In the genomic region with DNA sequence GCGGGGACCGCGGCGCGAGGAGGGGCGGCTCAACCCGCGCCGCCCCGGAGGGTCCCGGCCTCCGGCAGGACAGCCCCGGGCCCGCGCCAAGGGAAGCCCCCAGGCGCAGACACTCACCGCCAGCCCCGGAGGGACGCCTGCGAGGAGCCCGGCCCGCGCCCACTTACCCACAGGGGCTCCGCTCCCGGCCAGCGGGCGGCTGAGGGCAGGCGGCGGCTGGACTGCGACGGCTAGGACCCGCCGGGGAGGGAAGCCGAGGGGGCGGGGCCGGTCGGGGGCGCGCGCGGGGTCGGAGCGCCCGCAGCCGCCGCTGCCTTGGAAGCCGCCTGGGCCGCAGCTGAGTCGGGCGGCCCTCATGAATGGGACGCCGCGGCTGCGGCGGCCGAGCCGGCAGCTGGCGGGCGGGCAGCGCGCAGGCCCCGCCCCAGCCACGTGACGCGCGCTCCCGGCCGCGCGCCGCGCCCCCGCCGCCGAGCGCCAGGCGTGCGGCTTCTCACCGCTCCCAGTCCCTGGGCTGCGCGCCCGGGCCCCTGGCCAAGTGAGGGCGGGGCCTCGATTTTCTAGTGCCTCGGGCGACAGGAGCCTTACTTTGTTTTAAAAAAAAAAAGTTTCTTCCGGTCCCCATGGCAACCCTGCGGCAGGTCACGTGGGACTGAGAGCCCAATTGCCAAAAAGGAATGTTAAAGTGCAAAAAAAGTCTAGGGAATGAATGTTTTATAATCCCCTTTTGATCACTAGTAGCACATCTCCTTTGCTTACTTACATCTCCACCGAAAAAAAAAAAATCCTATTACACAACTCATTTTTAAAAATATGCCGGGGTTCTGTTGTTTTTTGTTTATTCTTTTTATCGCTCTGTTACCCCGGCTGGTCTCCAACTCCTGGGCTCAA, we compare ENCODE assay signal across 1 cellular context.
A peak's percentile ranks its signal among the peaks of the same experiment; 100 is the strongest.
TF ChIP-seq lines count a peak whose summit lies in the region.

A gene with protein sequence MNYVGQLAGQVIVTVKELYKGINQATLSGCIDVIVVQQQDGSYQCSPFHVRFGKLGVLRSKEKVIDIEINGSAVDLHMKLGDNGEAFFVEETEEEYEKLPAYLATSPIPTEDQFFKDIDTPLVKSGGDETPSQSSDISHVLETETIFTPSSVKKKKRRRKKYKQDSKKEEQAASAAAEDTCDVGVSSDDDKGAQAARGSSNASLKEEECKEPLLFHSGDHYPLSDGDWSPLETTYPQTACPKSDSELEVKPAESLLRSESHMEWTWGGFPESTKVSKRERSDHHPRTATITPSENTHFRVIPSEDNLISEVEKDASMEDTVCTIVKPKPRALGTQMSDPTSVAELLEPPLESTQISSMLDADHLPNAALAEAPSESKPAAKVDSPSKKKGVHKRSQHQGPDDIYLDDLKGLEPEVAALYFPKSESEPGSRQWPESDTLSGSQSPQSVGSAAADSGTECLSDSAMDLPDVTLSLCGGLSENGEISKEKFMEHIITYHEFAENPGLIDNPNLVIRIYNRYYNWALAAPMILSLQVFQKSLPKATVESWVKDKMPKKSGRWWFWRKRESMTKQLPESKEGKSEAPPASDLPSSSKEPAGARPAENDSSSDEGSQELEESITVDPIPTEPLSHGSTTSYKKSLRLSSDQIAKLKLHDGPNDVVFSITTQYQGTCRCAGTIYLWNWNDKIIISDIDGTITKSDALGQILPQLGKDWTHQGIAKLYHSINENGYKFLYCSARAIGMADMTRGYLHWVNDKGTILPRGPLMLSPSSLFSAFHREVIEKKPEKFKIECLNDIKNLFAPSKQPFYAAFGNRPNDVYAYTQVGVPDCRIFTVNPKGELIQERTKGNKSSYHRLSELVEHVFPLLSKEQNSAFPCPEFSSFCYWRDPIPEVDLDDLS (minus strand): TSS at position 225 of the 891 bp plus-strand sequence. CDS start 52,304 bp downstream, outside the sequence.

TF ChIP-seq in GM12878, 131 proteins besides CTCF, POLR2A, EP300 and RAD21 (continued from another document and continues in another):
- TF ChIP-seq, protein P1, sequence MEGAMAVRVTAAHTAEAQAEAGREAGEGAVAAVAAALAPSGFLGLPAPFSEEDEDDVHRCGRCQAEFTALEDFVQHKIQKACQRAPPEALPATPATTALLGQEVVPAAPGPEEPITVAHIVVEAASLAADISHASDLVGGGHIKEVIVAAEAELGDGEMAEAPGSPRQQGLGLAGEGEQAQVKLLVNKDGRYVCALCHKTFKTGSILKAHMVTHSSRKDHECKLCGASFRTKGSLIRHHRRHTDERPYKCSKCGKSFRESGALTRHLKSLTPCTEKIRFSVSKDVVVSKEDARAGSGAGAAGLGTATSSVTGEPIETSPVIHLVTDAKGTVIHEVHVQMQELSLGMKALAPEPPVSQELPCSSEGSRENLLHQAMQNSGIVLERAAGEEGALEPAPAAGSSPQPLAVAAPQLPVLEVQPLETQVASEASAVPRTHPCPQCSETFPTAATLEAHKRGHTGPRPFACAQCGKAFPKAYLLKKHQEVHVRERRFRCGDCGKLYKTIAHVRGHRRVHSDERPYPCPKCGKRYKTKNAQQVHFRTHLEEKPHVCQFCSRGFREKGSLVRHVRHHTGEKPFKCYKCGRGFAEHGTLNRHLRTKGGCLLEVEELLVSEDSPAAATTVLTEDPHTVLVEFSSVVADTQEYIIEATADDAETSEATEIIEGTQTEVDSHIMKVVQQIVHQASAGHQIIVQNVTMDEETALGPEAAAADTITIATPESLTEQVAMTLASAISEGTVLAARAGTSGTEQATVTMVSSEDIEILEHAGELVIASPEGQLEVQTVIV (IDR thresholded peaks at IDR 0.05; ENCODE audit: borderline replicate concordance, partially characterized antibody), result no peak
- TF ChIP-seq ESRRA (IDR thresholded peaks at IDR 0.05; ENCODE audit: low read length) (no peak), YBX1 (IDR thresholded peaks at IDR 0.05) (no peak), NBN (IDR thresholded peaks at IDR 0.05) (no peak), STAT1 (conservative IDR thresholded peaks at IDR 0.05) (no peak), MTA3 (IDR thresholded peaks at IDR 0.05; ENCODE audit: borderline replicate concordance, low read length) (no peak), CBX3 (IDR thresholded peaks at IDR 0.05; ENCODE audit: borderline replicate concordance, low read depth) (no peak), SRF (IDR thresholded peaks at IDR 0.05; ENCODE audit: low read depth in 2 of 2, low read length in 2 of 2) (no peak), BHLHE40 (IDR thresholded peaks at IDR 0.05; ENCODE audit: borderline replicate concordance in 1 of 2, low read depth in 2 of 2, low read length in 1 of 2) (peak; percentile 82 to 93), CHD4 (IDR thresholded peaks at IDR 0.05) (no peak), MYB (IDR thresholded peaks at IDR 0.05; ENCODE audit: borderline replicate concordance, low read depth, low read length) (no peak), GATAD2B (conservative IDR thresholded peaks at IDR 0.05; ENCODE audit: low read depth) (peak; percentile 68), RB1 (IDR thresholded peaks at IDR 0.05; ENCODE audit: borderline replicate concordance) (no peak), NFYA (IDR thresholded peaks at IDR 0.05; ENCODE audit: borderline replicate concordance, low read depth, low read length) (no peak), TARDBP (IDR thresholded peaks at IDR 0.05; ENCODE audit: borderline replicate concordance) (no peak), IKZF1 (conservative IDR thresholded peaks at IDR 0.05) (peak; percentile 84; the same call in 1 of the 2 replicates), MEF2B (IDR thresholded peaks at IDR 0.05; ENCODE audit: partially characterized antibody, poor library complexity, severe bottlenecking) (peak; percentile 39), TCF12 (IDR thresholded peaks at IDR 0.05; ENCODE audit: low read depth, low read length) (peak; percentile 78; the same call in 1 of the 2 replicates), SIX5 (IDR thresholded peaks at IDR 0.05; ENCODE audit: low read depth, low read length, severe bottlenecking) (no peak), RELA (IDR thresholded peaks at IDR 0.05; ENCODE audit: borderline replicate concordance, partially characterized antibody) (peak; percentile 16), NR2C1 (IDR thresholded peaks at IDR 0.05) (no peak), ZNF207 (IDR thresholded peaks at IDR 0.05; ENCODE audit: borderline replicate concordance) (no peak), NR2C2 (IDR thresholded peaks at IDR 0.05; ENCODE audit: borderline replicate concordance, control insufficient read depth, insufficient read length, low read depth) (no peak), HDAC6 (IDR thresholded peaks at IDR 0.05; ENCODE audit: unreplicated experiment) (no peak), STAT3 (IDR thresholded peaks at IDR 0.05; ENCODE audit: low read depth, low read length) (no peak)
- TF ChIP-seq, protein P2, sequence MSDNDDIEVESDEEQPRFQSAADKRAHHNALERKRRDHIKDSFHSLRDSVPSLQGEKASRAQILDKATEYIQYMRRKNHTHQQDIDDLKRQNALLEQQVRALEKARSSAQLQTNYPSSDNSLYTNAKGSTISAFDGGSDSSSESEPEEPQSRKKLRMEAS (IDR thresholded peaks at IDR 0.05; ENCODE audit: low read depth, low read length), result peak; percentile 34; the same call in 1 of the 2 replicates
- TF ChIP-seq, protein P3, sequence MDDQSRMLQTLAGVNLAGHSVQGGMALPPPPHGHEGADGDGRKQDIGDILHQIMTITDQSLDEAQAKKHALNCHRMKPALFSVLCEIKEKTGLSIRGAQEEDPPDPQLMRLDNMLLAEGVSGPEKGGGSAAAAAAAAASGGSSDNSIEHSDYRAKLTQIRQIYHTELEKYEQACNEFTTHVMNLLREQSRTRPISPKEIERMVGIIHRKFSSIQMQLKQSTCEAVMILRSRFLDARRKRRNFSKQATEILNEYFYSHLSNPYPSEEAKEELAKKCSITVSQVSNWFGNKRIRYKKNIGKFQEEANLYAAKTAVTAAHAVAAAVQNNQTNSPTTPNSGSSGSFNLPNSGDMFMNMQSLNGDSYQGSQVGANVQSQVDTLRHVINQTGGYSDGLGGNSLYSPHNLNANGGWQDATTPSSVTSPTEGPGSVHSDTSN (IDR thresholded peaks at IDR 0.05; ENCODE audit: insufficient replicate concordance, low read depth, low read length), result no peak
- TF ChIP-seq, protein P4, sequence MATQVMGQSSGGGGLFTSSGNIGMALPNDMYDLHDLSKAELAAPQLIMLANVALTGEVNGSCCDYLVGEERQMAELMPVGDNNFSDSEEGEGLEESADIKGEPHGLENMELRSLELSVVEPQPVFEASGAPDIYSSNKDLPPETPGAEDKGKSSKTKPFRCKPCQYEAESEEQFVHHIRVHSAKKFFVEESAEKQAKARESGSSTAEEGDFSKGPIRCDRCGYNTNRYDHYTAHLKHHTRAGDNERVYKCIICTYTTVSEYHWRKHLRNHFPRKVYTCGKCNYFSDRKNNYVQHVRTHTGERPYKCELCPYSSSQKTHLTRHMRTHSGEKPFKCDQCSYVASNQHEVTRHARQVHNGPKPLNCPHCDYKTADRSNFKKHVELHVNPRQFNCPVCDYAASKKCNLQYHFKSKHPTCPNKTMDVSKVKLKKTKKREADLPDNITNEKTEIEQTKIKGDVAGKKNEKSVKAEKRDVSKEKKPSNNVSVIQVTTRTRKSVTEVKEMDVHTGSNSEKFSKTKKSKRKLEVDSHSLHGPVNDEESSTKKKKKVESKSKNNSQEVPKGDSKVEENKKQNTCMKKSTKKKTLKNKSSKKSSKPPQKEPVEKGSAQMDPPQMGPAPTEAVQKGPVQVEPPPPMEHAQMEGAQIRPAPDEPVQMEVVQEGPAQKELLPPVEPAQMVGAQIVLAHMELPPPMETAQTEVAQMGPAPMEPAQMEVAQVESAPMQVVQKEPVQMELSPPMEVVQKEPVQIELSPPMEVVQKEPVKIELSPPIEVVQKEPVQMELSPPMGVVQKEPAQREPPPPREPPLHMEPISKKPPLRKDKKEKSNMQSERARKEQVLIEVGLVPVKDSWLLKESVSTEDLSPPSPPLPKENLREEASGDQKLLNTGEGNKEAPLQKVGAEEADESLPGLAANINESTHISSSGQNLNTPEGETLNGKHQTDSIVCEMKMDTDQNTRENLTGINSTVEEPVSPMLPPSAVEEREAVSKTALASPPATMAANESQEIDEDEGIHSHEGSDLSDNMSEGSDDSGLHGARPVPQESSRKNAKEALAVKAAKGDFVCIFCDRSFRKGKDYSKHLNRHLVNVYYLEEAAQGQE (IDR thresholded peaks at IDR 0.05; ENCODE audit: low read depth, low read length), result no peak
- TF ChIP-seq, protein P5, sequence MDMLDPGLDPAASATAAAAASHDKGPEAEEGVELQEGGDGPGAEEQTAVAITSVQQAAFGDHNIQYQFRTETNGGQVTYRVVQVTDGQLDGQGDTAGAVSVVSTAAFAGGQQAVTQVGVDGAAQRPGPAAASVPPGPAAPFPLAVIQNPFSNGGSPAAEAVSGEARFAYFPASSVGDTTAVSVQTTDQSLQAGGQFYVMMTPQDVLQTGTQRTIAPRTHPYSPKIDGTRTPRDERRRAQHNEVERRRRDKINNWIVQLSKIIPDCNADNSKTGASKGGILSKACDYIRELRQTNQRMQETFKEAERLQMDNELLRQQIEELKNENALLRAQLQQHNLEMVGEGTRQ (IDR thresholded peaks at IDR 0.05; ENCODE audit: borderline replicate concordance, low read depth, low read length), result peak; percentile 86
- TF ChIP-seq, protein P6, sequence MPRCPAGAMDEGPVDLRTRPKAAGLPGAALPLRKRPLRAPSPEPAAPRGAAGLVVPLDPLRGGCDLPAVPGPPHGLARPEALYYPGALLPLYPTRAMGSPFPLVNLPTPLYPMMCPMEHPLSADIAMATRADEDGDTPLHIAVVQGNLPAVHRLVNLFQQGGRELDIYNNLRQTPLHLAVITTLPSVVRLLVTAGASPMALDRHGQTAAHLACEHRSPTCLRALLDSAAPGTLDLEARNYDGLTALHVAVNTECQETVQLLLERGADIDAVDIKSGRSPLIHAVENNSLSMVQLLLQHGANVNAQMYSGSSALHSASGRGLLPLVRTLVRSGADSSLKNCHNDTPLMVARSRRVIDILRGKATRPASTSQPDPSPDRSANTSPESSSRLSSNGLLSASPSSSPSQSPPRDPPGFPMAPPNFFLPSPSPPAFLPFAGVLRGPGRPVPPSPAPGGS (IDR thresholded peaks at IDR 0.05; ENCODE audit: borderline replicate concordance, insufficient read depth, low read depth, low read length, poor library complexity, severe bottlenecking), result peak; percentile 21
- TF ChIP-seq, protein P7, sequence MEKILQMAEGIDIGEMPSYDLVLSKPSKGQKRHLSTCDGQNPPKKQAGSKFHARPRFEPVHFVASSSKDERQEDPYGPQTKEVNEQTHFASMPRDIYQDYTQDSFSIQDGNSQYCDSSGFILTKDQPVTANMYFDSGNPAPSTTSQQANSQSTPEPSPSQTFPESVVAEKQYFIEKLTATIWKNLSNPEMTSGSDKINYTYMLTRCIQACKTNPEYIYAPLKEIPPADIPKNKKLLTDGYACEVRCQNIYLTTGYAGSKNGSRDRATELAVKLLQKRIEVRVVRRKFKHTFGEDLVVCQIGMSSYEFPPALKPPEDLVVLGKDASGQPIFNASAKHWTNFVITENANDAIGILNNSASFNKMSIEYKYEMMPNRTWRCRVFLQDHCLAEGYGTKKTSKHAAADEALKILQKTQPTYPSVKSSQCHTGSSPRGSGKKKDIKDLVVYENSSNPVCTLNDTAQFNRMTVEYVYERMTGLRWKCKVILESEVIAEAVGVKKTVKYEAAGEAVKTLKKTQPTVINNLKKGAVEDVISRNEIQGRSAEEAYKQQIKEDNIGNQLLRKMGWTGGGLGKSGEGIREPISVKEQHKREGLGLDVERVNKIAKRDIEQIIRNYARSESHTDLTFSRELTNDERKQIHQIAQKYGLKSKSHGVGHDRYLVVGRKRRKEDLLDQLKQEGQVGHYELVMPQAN (conservative IDR thresholded peaks at IDR 0.05), result peak; percentile 54; the same call in 1 of the 2 replicates
- TF ChIP-seq, protein P8, sequence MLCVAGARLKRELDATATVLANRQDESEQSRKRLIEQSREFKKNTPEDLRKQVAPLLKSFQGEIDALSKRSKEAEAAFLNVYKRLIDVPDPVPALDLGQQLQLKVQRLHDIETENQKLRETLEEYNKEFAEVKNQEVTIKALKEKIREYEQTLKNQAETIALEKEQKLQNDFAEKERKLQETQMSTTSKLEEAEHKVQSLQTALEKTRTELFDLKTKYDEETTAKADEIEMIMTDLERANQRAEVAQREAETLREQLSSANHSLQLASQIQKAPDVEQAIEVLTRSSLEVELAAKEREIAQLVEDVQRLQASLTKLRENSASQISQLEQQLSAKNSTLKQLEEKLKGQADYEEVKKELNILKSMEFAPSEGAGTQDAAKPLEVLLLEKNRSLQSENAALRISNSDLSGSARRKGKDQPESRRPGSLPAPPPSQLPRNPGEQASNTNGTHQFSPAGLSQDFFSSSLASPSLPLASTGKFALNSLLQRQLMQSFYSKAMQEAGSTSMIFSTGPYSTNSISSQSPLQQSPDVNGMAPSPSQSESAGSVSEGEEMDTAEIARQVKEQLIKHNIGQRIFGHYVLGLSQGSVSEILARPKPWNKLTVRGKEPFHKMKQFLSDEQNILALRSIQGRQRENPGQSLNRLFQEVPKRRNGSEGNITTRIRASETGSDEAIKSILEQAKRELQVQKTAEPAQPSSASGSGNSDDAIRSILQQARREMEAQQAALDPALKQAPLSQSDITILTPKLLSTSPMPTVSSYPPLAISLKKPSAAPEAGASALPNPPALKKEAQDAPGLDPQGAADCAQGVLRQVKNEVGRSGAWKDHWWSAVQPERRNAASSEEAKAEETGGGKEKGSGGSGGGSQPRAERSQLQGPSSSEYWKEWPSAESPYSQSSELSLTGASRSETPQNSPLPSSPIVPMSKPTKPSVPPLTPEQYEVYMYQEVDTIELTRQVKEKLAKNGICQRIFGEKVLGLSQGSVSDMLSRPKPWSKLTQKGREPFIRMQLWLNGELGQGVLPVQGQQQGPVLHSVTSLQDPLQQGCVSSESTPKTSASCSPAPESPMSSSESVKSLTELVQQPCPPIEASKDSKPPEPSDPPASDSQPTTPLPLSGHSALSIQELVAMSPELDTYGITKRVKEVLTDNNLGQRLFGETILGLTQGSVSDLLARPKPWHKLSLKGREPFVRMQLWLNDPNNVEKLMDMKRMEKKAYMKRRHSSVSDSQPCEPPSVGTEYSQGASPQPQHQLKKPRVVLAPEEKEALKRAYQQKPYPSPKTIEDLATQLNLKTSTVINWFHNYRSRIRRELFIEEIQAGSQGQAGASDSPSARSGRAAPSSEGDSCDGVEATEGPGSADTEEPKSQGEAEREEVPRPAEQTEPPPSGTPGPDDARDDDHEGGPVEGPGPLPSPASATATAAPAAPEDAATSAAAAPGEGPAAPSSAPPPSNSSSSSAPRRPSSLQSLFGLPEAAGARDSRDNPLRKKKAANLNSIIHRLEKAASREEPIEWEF (IDR thresholded peaks at IDR 0.05; ENCODE audit: insufficient replicate concordance, low read depth, low read length), result no peak
